Comparison of ENCODE assay signal across 8 cellular contexts in genomic region chr20:297098-297924, GRCh38. TPM values are rescaled to one million over a fixed set of nuclear protein-coding genes. Genes with fewer than 3 reads are reported as not detected.
DNase-seq lines count a peak whose midpoint lies in the region; ATAC-seq and TF ChIP-seq lines count a peak whose summit lies in the region.

Gene ZCCHC3, plus strand, starts transcription at chr20:297570. Its CDS starts 17 bp downstream, at chr20:297587.

- TF ChIP-seq CTCF in DND-41 (IDR thresholded peaks at IDR 0.05; ENCODE audit: borderline replicate concordance, extremely low read depth, low read length, poor library complexity, severe bottlenecking) = peak; percentile 26
- TF ChIP-seq CTCF in Panc1 (IDR thresholded peaks at IDR 0.05) = no peak; the same call in 1 of the 2 replicates
- TF ChIP-seq CTCF in esophagus muscularis mucosa (IDR thresholded peaks at IDR 0.05) = peak; percentile 17 to 20 (median 17)

- H3K4me2 ChIP-seq in DND-41 (ENCODE audit: insufficient read depth, low read length) = peak within 1 kb of the TSS; percentile 95

- CTCF ChIA-PET in Panc1 (lab: Charles Lee) = no interaction called here

- H2AFZ ChIP-seq in DND-41 (ENCODE audit: low read depth, low read length) = peak within 1 kb of the TSS; percentile 85

- peaks cover 38% of the 10 kb centered on the region for H4K20me1 ChIP-seq in DND-41 (ENCODE audit: insufficient read depth, low read length)

- peak; percentile 91 for DNase-seq in DND-41
- peak; percentile 99 for DNase-seq in KBM-7
- DNase-seq in Panc1 (ENCODE audit: low read depth, low spot score) = no peak
- peak; percentile 87 to 88 for DNase-seq in activated T-cell treated with anti-CD3 and anti-CD28 coated beads, Interleukin-2, amount 50 U/mL, for 48 hours
- DNase-seq in esophagus muscularis mucosa (ENCODE audit: extremely low spot score) = peak; percentile 95
- peak; percentile 93 for DNase-seq in myocyte (ENCODE audit: low read depth)
- DNase-seq in stimulated activated CD8-positive, alpha-beta memory T cell treated with anti-CD3 and anti-CD28 coated beads, Interleukin-7, amount 100 ng/mL, for 48 hours (ENCODE audit: extremely low read depth in 1 of 2, low read depth in 1 of 2) = peak; percentile 70 to 75

- H3K79me2 ChIP-seq in DND-41 (ENCODE audit: insufficient read depth, low read length) = peaks cover 43% of the 10 kb centered on the region

- intact Hi-C loops in Panc1 (cut with micrococcal nuclease; ENCODE audit: unreplicated experiment) = no loop called here
- intact Hi-C loops in esophagus muscularis mucosa (cut with DNase I) = no loop called here

- TF ChIP-seq EP300 in esophagus muscularis mucosa (IDR thresholded peaks at IDR 0.05) = no peak

- H3K36me3 ChIP-seq in DND-41 (ENCODE audit: insufficient read depth, low read length) (peaks cover 33% of the 10 kb centered on the region), Panc1 (ENCODE audit: control insufficient read depth, insufficient read depth, low read length) (peaks cover 8% of the 10 kb centered on the region; the same call in 1 of the 2 replicates), esophagus muscularis mucosa (no peaks in the 10 kb centered on the region)

- H3K4me3 ChIP-seq in DND-41 (ENCODE audit: low read depth in 1 of 2, low read length in 2 of 2) = peak within 1 kb of the TSS; percentile 53 to 69
- H3K4me3 ChIP-seq in Panc1 (ENCODE audit: low read depth in 2 of 2, low read length in 2 of 2) = peak within 1 kb of the TSS; percentile 77 to 94
- peak within 1 kb of the TSS; percentile 84 to 100 (median 90) for H3K4me3 ChIP-seq in esophagus muscularis mucosa

- H3K27ac ChIP-seq in DND-41 (ENCODE audit: low read length) = peak within 1 kb of the TSS; percentile 81
- peak within 1 kb of the TSS; percentile 92 for H3K27ac ChIP-seq in Panc1 (ENCODE audit: low read length)
- peak within 1 kb of the TSS; percentile 98 to 100 (median 98) for H3K27ac ChIP-seq in esophagus muscularis mucosa (replicated peaks in 1 of 4)

- H3K9me3 ChIP-seq in DND-41 (ENCODE audit: insufficient read depth, low read length, severe bottlenecking) (no peaks in the 10 kb centered on the region), Panc1 (ENCODE audit: control insufficient read depth, insufficient read depth, low read depth, low read length) (no peaks in the 10 kb centered on the region), esophagus muscularis mucosa (no peaks in the 10 kb centered on the region)

- POLR2A ChIA-PET in Panc1 (lab: Charles Lee) = no interaction called here

- under 1% methylated on average over 82 of the region's 99 CpGs for WGBS in esophagus muscularis mucosa

- H3K9ac ChIP-seq in DND-41 (ENCODE audit: low read depth, low read length) = peak within 1 kb of the TSS; percentile 95

- TSS peak; percentile 95 for BruUV-seq in Panc1 (replicated peaks; lab: Mats Ljungman, UMichigan)

- TF ChIP-seq POLR2A in esophagus muscularis mucosa (IDR thresholded peaks at IDR 0.05; ENCODE audit: low read depth) = peak; percentile 12

- peaks cover 37% of the 10 kb centered on the region for H3K4me1 ChIP-seq in DND-41 (ENCODE audit: insufficient read depth, low read length)
- H3K4me1 ChIP-seq in Panc1 (ENCODE audit: control insufficient read depth, insufficient read depth, low read length) = peaks cover 26% of the 10 kb centered on the region
- H3K4me1 ChIP-seq in esophagus muscularis mucosa = peaks cover 41 to 47% (median 45%) of the 10 kb centered on the region in 4 donors

- in situ Hi-C loops in KBM-7 (cut with MboI; ENCODE audit: low pct_unique_long_range_greater_than_20kb, low sequenced_read_pairs) (no loop called here), Panc1 (cut with HindIII; ENCODE audit: low pct_unique_long_range_greater_than_20kb, low sequenced_read_pairs) (no loop called here)

- H3K27me3 ChIP-seq in DND-41 (ENCODE audit: insufficient read depth, low read length, poor library complexity) = no peaks in the 10 kb centered on the region
- no peaks in the 10 kb centered on the region for H3K27me3 ChIP-seq in Panc1 (ENCODE audit: control insufficient read depth, insufficient read depth, low read length)
- no peaks in the 10 kb centered on the region for H3K27me3 ChIP-seq in esophagus muscularis mucosa

- peak; percentile 86 for ATAC-seq in DND-41 (ENCODE audit: insufficient read depth, low read depth)
- peak; percentile 63 for ATAC-seq in GM21717 (IDR thresholded peaks at IDR 0.05; ENCODE audit: unreplicated experiment)
- ATAC-seq in Panc1 = peak; percentile 84

RNA-seq across cellular contexts. Expression of gene ZCCHC3, which starts in this region (rescaled TPM):
- total RNA-seq in Panc1 (2021; ENCODE audit: unreplicated experiment) = 18.9 TPM
- 17.6 TPM for polyA plus RNA-seq in Panc1 (2012; ENCODE audit: insufficient read length)
- total RNA-seq in esophagus muscularis mucosa = 10 to 100 TPM; 13.3 to 29.9 (median 19.7) TPM
- total RNA-seq in myocyte = 19.8 and 20.1 TPM in 2 replicates
- polyA plus RNA-seq in myocyte (2012) = 9.6 TPM
